In the genomic region with DNA sequence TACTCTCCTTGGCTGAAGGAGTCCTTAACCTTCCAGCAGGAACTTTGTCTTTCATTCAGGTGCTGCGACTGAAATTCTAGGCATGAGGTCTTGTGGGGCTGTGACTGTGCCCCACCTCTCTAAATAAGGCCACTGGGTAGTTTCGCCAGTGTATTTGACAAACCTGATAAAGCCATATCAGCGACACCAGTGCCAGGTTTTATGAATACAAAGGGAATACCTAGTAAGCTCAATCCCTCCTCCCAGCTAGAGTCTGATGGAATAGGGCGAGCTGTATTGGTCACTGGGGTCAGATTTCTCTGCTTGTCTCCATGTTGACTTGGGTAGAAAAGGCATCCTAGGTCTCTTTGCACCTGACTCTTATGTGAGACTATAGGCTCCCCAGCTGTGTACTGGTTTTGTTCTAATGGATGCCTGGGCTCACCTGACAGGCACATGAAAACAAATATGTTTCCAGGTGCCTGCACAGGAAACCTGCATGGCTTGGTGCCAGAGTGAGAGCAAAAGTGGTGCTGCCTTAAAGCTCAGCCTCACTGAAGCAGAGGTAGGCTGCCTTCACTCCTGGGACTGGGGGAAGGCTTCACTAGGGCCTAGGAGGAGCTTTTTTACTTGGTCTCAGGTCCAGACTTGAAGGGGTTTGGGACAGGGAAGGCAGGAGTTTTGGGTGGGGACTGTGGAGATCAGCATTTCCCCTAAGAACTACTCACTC, we compare ENCODE assay signal across 1 cellular context.
TF ChIP-seq lines count a peak whose summit lies in the region.

No MANE protein-coding gene starts in this region.

TF ChIP-seq in GM23338, 12 proteins besides CTCF, POLR2A, EP300 and RAD21 (continued from another document):
- TF ChIP-seq, protein P1, sequence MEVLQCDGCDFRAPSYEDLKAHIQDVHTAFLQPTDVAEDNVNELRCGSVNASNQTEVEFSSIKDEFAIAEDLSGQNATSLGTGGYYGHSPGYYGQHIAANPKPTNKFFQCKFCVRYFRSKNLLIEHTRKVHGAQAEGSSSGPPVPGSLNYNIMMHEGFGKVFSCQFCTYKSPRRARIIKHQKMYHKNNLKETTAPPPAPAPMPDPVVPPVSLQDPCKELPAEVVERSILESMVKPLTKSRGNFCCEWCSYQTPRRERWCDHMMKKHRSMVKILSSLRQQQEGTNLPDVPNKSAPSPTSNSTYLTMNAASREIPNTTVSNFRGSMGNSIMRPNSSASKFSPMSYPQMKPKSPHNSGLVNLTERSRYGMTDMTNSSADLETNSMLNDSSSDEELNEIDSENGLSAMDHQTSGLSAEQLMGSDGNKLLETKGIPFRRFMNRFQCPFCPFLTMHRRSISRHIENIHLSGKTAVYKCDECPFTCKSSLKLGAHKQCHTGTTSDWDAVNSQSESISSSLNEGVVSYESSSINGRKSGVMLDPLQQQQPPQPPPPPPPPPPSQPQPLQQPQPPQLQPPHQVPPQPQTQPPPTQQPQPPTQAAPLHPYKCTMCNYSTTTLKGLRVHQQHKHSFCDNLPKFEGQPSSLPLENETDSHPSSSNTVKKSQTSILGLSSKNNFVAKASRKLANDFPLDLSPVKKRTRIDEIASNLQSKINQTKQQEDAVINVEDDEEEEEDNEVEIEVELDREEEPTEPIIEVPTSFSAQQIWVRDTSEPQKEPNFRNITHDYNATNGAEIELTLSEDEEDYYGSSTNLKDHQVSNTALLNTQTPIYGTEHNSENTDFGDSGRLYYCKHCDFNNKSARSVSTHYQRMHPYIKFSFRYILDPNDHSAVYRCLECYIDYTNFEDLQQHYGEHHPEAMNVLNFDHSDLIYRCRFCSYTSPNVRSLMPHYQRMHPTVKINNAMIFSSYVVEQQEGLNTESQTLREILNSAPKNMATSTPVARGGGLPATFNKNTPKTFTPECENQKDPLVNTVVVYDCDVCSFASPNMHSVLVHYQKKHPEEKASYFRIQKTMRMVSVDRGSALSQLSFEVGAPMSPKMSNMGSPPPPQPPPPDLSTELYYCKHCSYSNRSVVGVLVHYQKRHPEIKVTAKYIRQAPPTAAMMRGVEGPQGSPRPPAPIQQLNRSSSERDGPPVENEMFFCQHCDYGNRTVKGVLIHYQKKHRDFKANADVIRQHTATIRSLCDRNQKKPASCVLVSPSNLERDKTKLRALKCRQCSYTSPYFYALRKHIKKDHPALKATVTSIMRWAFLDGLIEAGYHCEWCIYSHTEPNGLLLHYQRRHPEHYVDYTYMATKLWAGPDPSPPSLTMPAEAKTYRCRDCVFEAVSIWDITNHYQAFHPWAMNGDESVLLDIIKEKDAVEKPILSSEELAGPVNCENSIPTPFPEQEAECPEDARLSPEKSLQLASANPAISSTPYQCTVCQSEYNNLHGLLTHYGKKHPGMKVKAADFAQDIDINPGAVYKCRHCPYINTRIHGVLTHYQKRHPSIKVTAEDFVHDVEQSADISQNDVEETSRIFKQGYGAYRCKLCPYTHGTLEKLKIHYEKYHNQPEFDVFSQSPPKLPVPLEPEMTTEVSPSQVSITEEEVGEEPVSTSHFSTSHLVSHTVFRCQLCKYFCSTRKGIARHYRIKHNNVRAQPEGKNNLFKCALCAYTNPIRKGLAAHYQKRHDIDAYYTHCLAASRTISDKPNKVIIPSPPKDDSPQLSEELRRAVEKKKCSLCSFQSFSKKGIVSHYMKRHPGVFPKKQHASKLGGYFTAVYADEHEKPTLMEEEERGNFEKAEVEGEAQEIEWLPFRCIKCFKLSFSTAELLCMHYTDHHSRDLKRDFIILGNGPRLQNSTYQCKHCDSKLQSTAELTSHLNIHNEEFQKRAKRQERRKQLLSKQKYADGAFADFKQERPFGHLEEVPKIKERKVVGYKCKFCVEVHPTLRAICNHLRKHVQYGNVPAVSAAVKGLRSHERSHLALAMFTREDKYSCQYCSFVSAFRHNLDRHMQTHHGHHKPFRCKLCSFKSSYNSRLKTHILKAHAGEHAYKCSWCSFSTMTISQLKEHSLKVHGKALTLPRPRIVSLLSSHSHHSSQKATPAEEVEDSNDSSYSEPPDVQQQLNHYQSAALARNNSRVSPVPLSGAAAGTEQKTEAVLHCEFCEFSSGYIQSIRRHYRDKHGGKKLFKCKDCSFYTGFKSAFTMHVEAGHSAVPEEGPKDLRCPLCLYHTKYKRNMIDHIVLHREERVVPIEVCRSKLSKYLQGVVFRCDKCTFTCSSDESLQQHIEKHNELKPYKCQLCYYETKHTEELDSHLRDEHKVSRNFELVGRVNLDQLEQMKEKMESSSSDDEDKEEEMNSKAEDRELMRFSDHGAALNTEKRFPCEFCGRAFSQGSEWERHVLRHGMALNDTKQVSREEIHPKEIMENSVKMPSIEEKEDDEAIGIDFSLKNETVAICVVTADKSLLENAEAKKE (CRISPR knock-in tag; IDR thresholded peaks at IDR 0.05): no peak
- TF ChIP-seq, protein P2, sequence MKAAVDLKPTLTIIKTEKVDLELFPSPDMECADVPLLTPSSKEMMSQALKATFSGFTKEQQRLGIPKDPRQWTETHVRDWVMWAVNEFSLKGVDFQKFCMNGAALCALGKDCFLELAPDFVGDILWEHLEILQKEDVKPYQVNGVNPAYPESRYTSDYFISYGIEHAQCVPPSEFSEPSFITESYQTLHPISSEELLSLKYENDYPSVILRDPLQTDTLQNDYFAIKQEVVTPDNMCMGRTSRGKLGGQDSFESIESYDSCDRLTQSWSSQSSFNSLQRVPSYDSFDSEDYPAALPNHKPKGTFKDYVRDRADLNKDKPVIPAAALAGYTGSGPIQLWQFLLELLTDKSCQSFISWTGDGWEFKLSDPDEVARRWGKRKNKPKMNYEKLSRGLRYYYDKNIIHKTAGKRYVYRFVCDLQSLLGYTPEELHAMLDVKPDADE (IDR thresholded peaks at IDR 0.05): no peak
TF ChIP-seq in GM23338: peak in this region for 0.
